ENCODE assay signal across 19 cellular contexts in the genomic region with DNA sequence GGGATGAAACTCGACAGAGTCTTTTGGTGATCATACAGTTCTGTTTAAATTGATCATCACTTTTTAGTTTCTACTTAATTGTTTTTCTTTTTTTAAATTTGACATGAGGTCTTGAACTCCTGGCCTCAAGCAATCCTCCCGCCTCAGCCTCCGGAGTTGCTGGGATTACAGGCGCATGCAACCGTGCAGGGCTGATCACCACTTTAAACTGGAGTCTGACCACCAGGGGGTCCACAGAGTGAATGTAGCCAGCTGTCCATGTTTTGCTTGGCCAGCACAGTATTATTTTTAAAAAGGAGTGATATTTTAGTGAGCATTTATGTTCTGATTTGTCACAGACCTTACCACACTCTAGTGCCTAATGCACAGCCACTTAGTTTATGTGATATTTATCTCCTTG. TPM values are rescaled to one million over a fixed set of nuclear protein-coding genes. Genes with fewer than 3 reads are reported as not detected.
DNase-seq lines count a peak whose midpoint lies in the region; ATAC-seq and TF ChIP-seq lines count a peak whose summit lies in the region.
"Had no signal": no experiment of that assay in that cellular context is flagged by ENCODE, and none has a peak within 500 bp of the region (broad histone marks: within the 10 kb centered on the region; RNA-seq: fewer than 3 reads in every experiment).

No MANE protein-coding gene starts in this region.

- ATAC-seq in HG03354 (IDR thresholded peaks at IDR 0.05; ENCODE audit: poor library complexity, severe bottlenecking, unreplicated experiment) = no peak
- ATAC-seq: stimulated activated effector memory CD8-positive, alpha-beta T cell treated with anti-CD3 and anti-CD28 coated beads, Interleukin-12 subunit alpha, Interleukin-12 subunit beta, amount 100 ng/mL, for 72 hours had no signal

- H3K9ac ChIP-seq in Loucy (ENCODE audit: low read depth, low read length, poor library complexity, severe bottlenecking) = no peak overlapping the region
- H3K9ac ChIP-seq in smooth muscle cell (ENCODE audit: low read depth) = no peak overlapping the region
- H3K9ac ChIP-seq: BLaER1 treated with 17β-estradiol and CSF1 and Interleukin-3, amounts not matched to agents 10 nM and 100 nM had no signal

- H3K27me3 ChIP-seq in Loucy (ENCODE audit: insufficient read depth, low read length, poor library complexity, severe bottlenecking) = no peaks in the 10 kb centered on the region
- H3K27me3 ChIP-seq in smooth muscle cell (ENCODE audit: low read depth) = no peaks in the 10 kb centered on the region
- H3K27me3 ChIP-seq: BLaER1 treated with 17β-estradiol and CSF1 and Interleukin-3, amounts not matched to agents 10 nM and 100 nM; transverse colon had no signal

- H3K79me2 ChIP-seq in Loucy (ENCODE audit: insufficient read depth, low read length) (0 out of 2 replicates have a peak, but pooled peaks cover 8% of the 10 kb centered on the region), smooth muscle cell (ENCODE audit: low read depth) (peaks cover 87% of the 10 kb centered on the region)

- TF ChIP-seq CTCF in Loucy (conservative IDR thresholded peaks at IDR 0.05; ENCODE audit: low read length) (peak; percentile 37), choroid plexus epithelial cell (conservative IDR thresholded peaks at IDR 0.05; ENCODE audit: low read depth, low read length) (peak; percentile 53), smooth muscle cell (IDR thresholded peaks at IDR 0.05; ENCODE audit: borderline replicate concordance, insufficient read depth, poor library complexity, severe bottlenecking) (peak; percentile 12)

- WGBS in smooth muscle cell (ENCODE audit: low lambda C conversion rate) = 71% methylated on average over 5 of the region's 5 CpGs

- no peaks in the 10 kb centered on the region for H3K9me3 ChIP-seq in Loucy (ENCODE audit: insufficient read depth, low read depth, low read length)
- no peaks in the 10 kb centered on the region for H3K9me3 ChIP-seq in smooth muscle cell (replicated peaks; ENCODE audit: low read depth)
- H3K9me3 ChIP-seq: transverse colon had no signal

- H3K4me2 ChIP-seq in Loucy (ENCODE audit: low read depth, low read length, poor library complexity, severe bottlenecking) (no peak overlapping the region), smooth muscle cell (no peak overlapping the region)
- H3K4me2 ChIP-seq: BLaER1 treated with 17β-estradiol and CSF1 and Interleukin-3, amounts not matched to agents 10 nM and 100 nM had no signal

- H3K4me1 ChIP-seq in Loucy (ENCODE audit: insufficient read depth, low read length, poor library complexity, severe bottlenecking) (peaks cover 6% of the 10 kb centered on the region), smooth muscle cell (ENCODE audit: low read depth) (peaks cover 13% of the 10 kb centered on the region)

- H3K27ac ChIP-seq in smooth muscle cell (ENCODE audit: low read depth) = no peak overlapping the region
- H3K27ac ChIP-seq: BLaER1 treated with 17β-estradiol and CSF1 and Interleukin-3, amounts not matched to agents 10 nM and 100 nM; transverse colon had no signal

- DNase-seq in NCI-H748 (lab: John Stamatoyannopoulos, UW; ENCODE audit: unreplicated experiment) (peak; percentile 16), NCI-H748 treated with DMSO at 0.1 percent for 48 hours (lab: John Stamatoyannopoulos, UW) (no peak), choroid plexus epithelial cell (ENCODE audit: low read depth) (peak; percentile 62), smooth muscle cell (lab: John Stamatoyannopoulos, UW; ENCODE audit: unreplicated experiment) (no peak), inferior parietal cortex (ENCODE audit: extremely low spot score) (no peak), DMS79 treated with DMSO at 0.1 percent for 48 hours (lab: John Stamatoyannopoulos, UW) (no peak)
- DNase-seq: activated CD4-positive, alpha-beta T cell treated with anti-CD3 and anti-CD28 coated beads, Interleukin-2, amount 10 ng/mL, durations not matched to agents 7 days and 5 days; activated naive CD4-positive, alpha-beta T cell treated with anti-CD3 and anti-CD28 coated beads, Interleukin-2, amount 10 ng/mL, durations not matched to agents 7 days and 5 days; dermis blood vessel endothelial cell; erythroblast; MM.1S; NCI-H1930; NCI-H526; posterior cingulate gyrus; transverse colon had no signal

- H2AFZ ChIP-seq in Loucy (ENCODE audit: low read length) = no peak overlapping the region
- H2AFZ ChIP-seq in smooth muscle cell (ENCODE audit: low read depth) = no peak overlapping the region

- H3K9me2 ChIP-seq in Loucy (replicated peaks; ENCODE audit: low read depth, low read length) = no peaks in the 10 kb centered on the region

- H3F3A ChIP-seq in Loucy (ENCODE audit: low read depth) (no peaks in the 10 kb centered on the region), smooth muscle cell (ENCODE audit: low read depth) (no peaks in the 10 kb centered on the region)

- H4K20me1 ChIP-seq in Loucy (ENCODE audit: insufficient read depth, low read length, poor library complexity, severe bottlenecking) (no peaks in the 10 kb centered on the region), smooth muscle cell (ENCODE audit: low read depth) (peaks cover 87% of the 10 kb centered on the region)

- H3K36me3 ChIP-seq in Loucy (ENCODE audit: insufficient read depth, low read length) (no peaks in the 10 kb centered on the region), smooth muscle cell (ENCODE audit: low read depth) (no peaks in the 10 kb centered on the region)
- H3K36me3 ChIP-seq: BLaER1 treated with 17β-estradiol and CSF1 and Interleukin-3, amounts not matched to agents 10 nM and 100 nM; transverse colon had no signal

- H3K4me3 ChIP-seq in Loucy (ENCODE audit: low read length, poor library complexity, severe bottlenecking) (no peak overlapping the region), choroid plexus epithelial cell (ENCODE audit: low read depth, low read length) (no peak overlapping the region), smooth muscle cell (no peak overlapping the region)
- H3K4me3 ChIP-seq: BLaER1 treated with 17β-estradiol and CSF1 and Interleukin-3, amounts not matched to agents 10 nM and 100 nM; transverse colon had no signal

RNA-seq across cellular contexts. Expression of gene DAAM1, which starts 10.7 kb away (rescaled TPM):
- total RNA-seq in smooth muscle cell = 38.6 and 46.4 TPM in 2 replicates
- 10.9 and 26.4 TPM in 2 replicates for polyA plus RNA-seq in smooth muscle cell

Comparison
In these comparisons a context has a peak if more than half of its experiments do, and no peak if none do; other contexts are left out.
1. DNase-seq: peak in NCI-H748 (single experiment) and choroid plexus epithelial cell (single experiment); none in NCI-H748 treated with DMSO at 0.1 percent for 48 hours (single experiment), smooth muscle cell (single experiment), inferior parietal cortex (single experiment) and DMS79 treated with DMSO at 0.1 percent for 48 hours (single experiment).
2. Peak in every context shown above with its lines, with median percentiles within 50 percentile points of each other: CTCF ChIP-seq.